ENCODE assay signal across 23 cellular contexts in the genomic region with DNA sequence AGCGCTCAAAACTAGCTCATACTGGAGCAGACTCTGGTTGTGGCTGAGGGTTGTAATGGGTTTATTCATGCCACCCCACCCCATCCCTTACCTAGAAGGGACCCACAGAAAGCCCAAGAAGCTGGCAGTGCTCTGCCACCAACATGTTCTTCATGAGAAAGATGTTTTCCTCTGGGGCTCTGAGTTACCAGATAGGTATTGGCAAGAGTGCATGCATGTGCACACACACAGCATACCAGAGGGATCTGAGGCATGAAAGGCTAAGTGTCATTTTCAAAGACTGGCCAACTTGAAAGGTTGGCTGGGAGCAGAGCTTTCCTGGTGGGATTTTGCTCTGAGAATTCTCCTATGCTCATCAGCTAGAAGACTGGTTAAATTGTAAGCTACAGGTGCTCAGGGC.
A peak's percentile ranks its signal among the peaks of the same experiment; 100 is the strongest.
DNase-seq lines count a peak whose midpoint lies in the region; ATAC-seq and TF ChIP-seq lines count a peak whose summit lies in the region.
"Had no signal": no experiment of that assay in that cellular context is flagged by ENCODE, and none has a peak within 500 bp of the region (broad histone marks: within the 10 kb centered on the region; RNA-seq: fewer than 3 reads in every experiment).

No MANE protein-coding gene starts in this region.

- H3K23ac ChIP-seq in trophoblast cell (ENCODE audit: low read length), result no peak overlapping the region

- intact Hi-C loops in esophagus muscularis mucosa (cut with DNase I), result no loop called here

- 75% methylated on average over 1 of the region's 1 CpG for WGBS in esophagus muscularis mucosa
- no CpG with 5 or more reads among the region's 1 CpG for WGBS in trophoblast cell (ENCODE audit: extremely low coverage, insufficient coverage, insufficient read length)

- H2BK5ac ChIP-seq in trophoblast cell (ENCODE audit: low read depth, low read length, poor library complexity), result no peak overlapping the region

- H3K4me2 ChIP-seq in trophoblast cell (ENCODE audit: low read length), result no peak overlapping the region

- no peak overlapping the region for H3K4me3 ChIP-seq in esophagus muscularis mucosa
- no peak overlapping the region for H3K4me3 ChIP-seq in trophoblast cell (ENCODE audit: low read depth, low read length)
- H3K4me3 ChIP-seq: K562, SJSA1 had no signal

- H3K36me3 Mint-ChIP-seq in HFFc6 (ENCODE audit: low read depth), result peaks cover 32% of the 10 kb centered on the region; the same call in 1 of the 2 replicates
- H3K36me3 Mint-ChIP-seq: CD8-positive, alpha-beta T cell had no signal

- H3K9me3 Mint-ChIP-seq in HFFc6, result no peaks in the 10 kb centered on the region
- H3K9me3 Mint-ChIP-seq: CD8-positive, alpha-beta T cell had no signal

- peaks cover 3% of the 10 kb centered on the region; the same call in 1 of the 2 replicates for H3K27me3 Mint-ChIP-seq in HFFc6 (ENCODE audit: insufficient read depth)

- H3K36me3 ChIP-seq in esophagus muscularis mucosa (peaks cover 47 to 96% (median 69%) of the 10 kb centered on the region in 4 donors), trophoblast cell (ENCODE audit: control insufficient read depth in 1 of 2, insufficient read depth in 2 of 2, low read length in 2 of 2) (peaks cover 5 to 18% of the 10 kb centered on the region in 2 experiments)
- H3K36me3 ChIP-seq: SJSA1 had no signal

- TF ChIP-seq EP300 in esophagus muscularis mucosa (IDR thresholded peaks at IDR 0.05), result no peak

- no peak for ATAC-seq in foreskin keratinocyte
- ATAC-seq: CD8-positive, alpha-beta T cell; K562; PC-3 had no signal

- H3K79me2 ChIP-seq in trophoblast cell (ENCODE audit: control insufficient read depth, insufficient read depth, low read length, poor library complexity), result no peaks in the 10 kb centered on the region

- H3K27ac Mint-ChIP-seq in HFFc6, result peak overlapping the region; percentile 23; the same call in 1 of the 2 replicates
- H3K27ac Mint-ChIP-seq: CD8-positive, alpha-beta T cell had no signal

- no peak overlapping the region for H3K14ac ChIP-seq in trophoblast cell (ENCODE audit: low read length)

- no peak overlapping the region for H4K91ac ChIP-seq in trophoblast cell (ENCODE audit: low read depth, low read length)

- H3K9me3 ChIP-seq in esophagus muscularis mucosa (no peaks in the 10 kb centered on the region), trophoblast cell (ENCODE audit: insufficient read depth, low read depth, low read length) (no peaks in the 10 kb centered on the region)
- H3K9me3 ChIP-seq: Caco-2, SJSA1 had no signal

- no peak overlapping the region for H2BK120ac ChIP-seq in trophoblast cell (ENCODE audit: insufficient read depth, low read length, poor library complexity)

- H3K9ac ChIP-seq in trophoblast cell (ENCODE audit: low read length), result no peak overlapping the region

- H3K4me3 Mint-ChIP-seq in HFFc6, result 0 out of 2 replicates have a peak overlapping the region, but pooled peaks have one; percentile 17
- H3K4me3 Mint-ChIP-seq: CD8-positive, alpha-beta T cell had no signal

- H4K12ac ChIP-seq in trophoblast cell (ENCODE audit: low read depth, low read length), result no peak overlapping the region

- no peak overlapping the region for H3K27ac ChIP-seq in esophagus muscularis mucosa (replicated peaks in 1 of 4)
- H3K27ac ChIP-seq in trophoblast cell (ENCODE audit: low read depth, low read length), result peak overlapping the region; percentile 69
- H3K27ac ChIP-seq in foreskin keratinocyte, result no peak overlapping the region
- H3K27ac ChIP-seq: C4-2B, SJSA1 had no signal

- H2AK5ac ChIP-seq in trophoblast cell (ENCODE audit: low read length), result no peak overlapping the region

- no peak overlapping the region for H2AFZ ChIP-seq in trophoblast cell (ENCODE audit: insufficient read depth, low read length, poor library complexity)

- no peaks in the 10 kb centered on the region for H3K79me1 ChIP-seq in trophoblast cell (ENCODE audit: low read length)

- no peak overlapping the region for H4K8ac ChIP-seq in trophoblast cell (ENCODE audit: low read depth, low read length)

- no peak overlapping the region for H3K18ac ChIP-seq in trophoblast cell (ENCODE audit: low read length)

- H2BK12ac ChIP-seq in trophoblast cell (ENCODE audit: low read length), result no peak overlapping the region

- H3K4ac ChIP-seq in trophoblast cell (ENCODE audit: low read depth, low read length), result no peak overlapping the region

- POLR2A ChIA-PET in HEK293T (lab: Yijun Ruan, JAX), result no interaction called here

- H3K4me1 Mint-ChIP-seq in HFFc6 (ENCODE audit: low read depth), result peaks cover 54% of the 10 kb centered on the region

- CTCF ChIA-PET in HEK293T (lab: Yijun Ruan, JAX), result interaction anchor here (0.6 to 1.0 kb wide), 2 partner anchors 205 to 775 kb away, joined by 3 read pairs; no protein-coding TSS in a partner anchor

- TF ChIP-seq POLR2A in esophagus muscularis mucosa (IDR thresholded peaks at IDR 0.05; ENCODE audit: low read depth), result no peak

- H3K4me1 ChIP-seq in esophagus muscularis mucosa (no peaks in the 10 kb centered on the region), trophoblast cell (ENCODE audit: control insufficient read depth in 1 of 2, insufficient read depth in 2 of 2, low read length in 2 of 2) (peaks cover 3 to 5% of the 10 kb centered on the region in 2 experiments), foreskin keratinocyte (no peaks in the 10 kb centered on the region)
- H3K4me1 ChIP-seq: Caco-2, SJSA1 had no signal

- no peak for TF ChIP-seq CTCF in HFFc6 (IDR thresholded peaks at IDR 0.05)
- no peak for TF ChIP-seq CTCF in esophagus muscularis mucosa (IDR thresholded peaks at IDR 0.05)
- no peak for TF ChIP-seq CTCF in foreskin keratinocyte (conservative IDR thresholded peaks at IDR 0.05)

- DNase-seq in AG20443 (ENCODE audit: low spot score) (peak; percentile 31), HFFc6 (peak; percentile 15), esophagus muscularis mucosa (ENCODE audit: extremely low spot score) (peak; percentile 72), trophoblast cell (peak in 1 of 2 donors; percentile 36), HEK293T (ENCODE audit: extremely low spot score) (no peak), amniotic stem cell (lab: John Stamatoyannopoulos, UW) (no peak), T1000 (lab: John Stamatoyannopoulos, UW) (no peak), foreskin keratinocyte (no peak)
- DNase-seq: Caco-2; CD8-positive, alpha-beta T cell; GF-D8; Kasumi-1; NCI-H1105; NCI-H1436 treated with DMSO at 0.1 percent for 48 hours; NCI-H187 treated with DMSO at 0.1 percent for 48 hours; NCI-H446; NCI-H524 treated with DMSO at 0.1 percent for 48 hours; NCI-H774; PC-3; Right ventricle myocardium superior had no signal

- H3K27me3 ChIP-seq in esophagus muscularis mucosa, result no peaks in the 10 kb centered on the region
- no peaks in the 10 kb centered on the region for H3K27me3 ChIP-seq in trophoblast cell (ENCODE audit: insufficient read depth, low read length)
- H3K27me3 ChIP-seq in foreskin keratinocyte, result peaks cover 38% of the 10 kb centered on the region
- H3K27me3 ChIP-seq: SJSA1 had no signal

TF ChIP-seq in HEK293T, 16 proteins besides CTCF, POLR2A, EP300 and RAD21:
- TF ChIP-seq, protein P1, sequence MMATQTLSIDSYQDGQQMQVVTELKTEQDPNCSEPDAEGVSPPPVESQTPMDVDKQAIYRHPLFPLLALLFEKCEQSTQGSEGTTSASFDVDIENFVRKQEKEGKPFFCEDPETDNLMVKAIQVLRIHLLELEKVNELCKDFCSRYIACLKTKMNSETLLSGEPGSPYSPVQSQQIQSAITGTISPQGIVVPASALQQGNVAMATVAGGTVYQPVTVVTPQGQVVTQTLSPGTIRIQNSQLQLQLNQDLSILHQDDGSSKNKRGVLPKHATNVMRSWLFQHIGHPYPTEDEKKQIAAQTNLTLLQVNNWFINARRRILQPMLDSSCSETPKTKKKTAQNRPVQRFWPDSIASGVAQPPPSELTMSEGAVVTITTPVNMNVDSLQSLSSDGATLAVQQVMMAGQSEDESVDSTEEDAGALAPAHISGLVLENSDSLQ (IDR thresholded peaks at IDR 0.05), result no peak
- TF ChIP-seq FOXM1 (IDR thresholded peaks at IDR 0.05; ENCODE audit: borderline replicate concordance) (no peak), SP1 (IDR thresholded peaks at IDR 0.05) (no peak), TARDBP (IDR thresholded peaks at IDR 0.05) (no peak), FOXA1 (IDR thresholded peaks at IDR 0.05) (no peak), FOXK2 (IDR thresholded peaks at IDR 0.05) (no peak), SUZ12 (IDR thresholded peaks at IDR 0.05) (no peak), ELF4 (IDR thresholded peaks at IDR 0.05) (no peak), ARNT (IDR thresholded peaks at IDR 0.05) (no peak), L3MBTL2 (conservative IDR thresholded peaks at IDR 0.05) (no peak), CTBP1 (IDR thresholded peaks at IDR 0.05; ENCODE audit: borderline replicate concordance) (no peak), HDGF (IDR thresholded peaks at IDR 0.05; ENCODE audit: borderline replicate concordance) (no peak), LEF1 (IDR thresholded peaks at IDR 0.05; ENCODE audit: borderline replicate concordance) (no peak)

Comparison
In these comparisons a context has a peak if more than half of its experiments do, and no peak if none do; other contexts are left out.
1. DNase-seq: peak in AG20443 (single experiment), HFFc6 (single experiment) and esophagus muscularis mucosa (single experiment); none in HEK293T (single experiment), amniotic stem cell (single experiment), T1000 (single experiment) and foreskin keratinocyte (0 of 2).